18 cellular contexts compared by ENCODE assay signal in genomic region chr2:164777847-164778246, GRCh38.
"Had no signal": no experiment of that assay in that cellular context is flagged by ENCODE, and none has a peak within 500 bp of the region (broad histone marks: within the 10 kb centered on the region; RNA-seq: fewer than 3 reads in every experiment).

No MANE protein-coding gene starts in this region.

- H3K27ac ChIP-seq: suprapubic skin, upper lobe of right lung, vagina had no signal

- FAIRE-seq: endometrium had no signal

- H3K9me3 ChIP-seq: heart left ventricle, suprapubic skin, tibial nerve, upper lobe of right lung, vagina had no signal

- H3K4me2 ChIP-seq: smooth muscle cell had no signal

- ATAC-seq: heart left ventricle, natural killer cell, right cardiac atrium, upper lobe of right lung had no signal

- DNase-seq: cortex of kidney; dorsolateral prefrontal cortex; effector CD8-positive, alpha-beta T cell; foreskin melanocyte; heart left ventricle; hippocampal formation; mammary epithelial cell; natural killer cell; posterior cingulate gyrus; right cardiac atrium; stimulated activated CD4-positive, alpha-beta T cell treated with anti-CD3 and anti-CD28 coated beads, Interleukin-2, amount 100 ng/mL, for 48 hours; stimulated activated naive CD4-positive, alpha-beta T cell treated with Interleukin-2 at 50 U/mL for 16 hours; upper lobe of right lung had no signal

- H3K4me3 ChIP-seq: dorsolateral prefrontal cortex, heart left ventricle, smooth muscle cell, suprapubic skin, tibial nerve, upper lobe of right lung, vagina had no signal

- H3K27me3 ChIP-seq: dorsolateral prefrontal cortex, heart left ventricle, suprapubic skin, tibial nerve, upper lobe of right lung, vagina had no signal

- H3K36me3 ChIP-seq: heart left ventricle, suprapubic skin, tibial nerve, upper lobe of right lung, vagina had no signal
